Comparison of ENCODE assay signal across 1 cellular context in genomic region chrX:49877397-49878101, GRCh38.
A peak's percentile ranks its signal among the peaks of the same experiment; 100 is the strongest.
TF ChIP-seq lines count a peak whose summit lies in the region.

No MANE protein-coding gene starts in this region.

TF ChIP-seq in HepG2, 621 proteins besides CTCF, POLR2A, EP300 and RAD21 (continued from another document and continues in another):
- no peak for TF ChIP-seq SIN3A (IDR thresholded peaks at IDR 0.05; ENCODE audit: borderline replicate concordance, low read depth, low read length)
- no peak for TF ChIP-seq ZNF839 (CRISPR knock-in tag; IDR thresholded peaks at IDR 0.05; ENCODE audit: borderline replicate concordance)
- no peak for TF ChIP-seq MTA1 (CRISPR knock-in tag; IDR thresholded peaks at IDR 0.05; ENCODE audit: borderline replicate concordance)
- peak; percentile 2; the same call in 1 of the 2 replicates for TF ChIP-seq SMC3 (IDR thresholded peaks at IDR 0.05; ENCODE audit: low read length)
- TF ChIP-seq ZNF577 (CRISPR knock-in tag; IDR thresholded peaks at IDR 0.05; ENCODE audit: borderline replicate concordance, low read depth) = no peak
- no peak for TF ChIP-seq WIZ (CRISPR knock-in tag; IDR thresholded peaks at IDR 0.05)
- TF ChIP-seq ZC3H13 (CRISPR knock-in tag; IDR thresholded peaks at IDR 0.05) = 0 out of 2 replicates have a peak, but pooled peaks have one; percentile 7
- TF ChIP-seq ZNF629 (CRISPR knock-in tag; conservative IDR thresholded peaks at IDR 0.05) = no peak
- peak; percentile 73; the same call in 1 of the 2 replicates for TF ChIP-seq ZNF350 (CRISPR knock-in tag; IDR thresholded peaks at IDR 0.05; ENCODE audit: borderline replicate concordance, low read depth)
- TF ChIP-seq ZNF768 (CRISPR knock-in tag; IDR thresholded peaks at IDR 0.05) = no peak
- TF ChIP-seq ZNF781 (CRISPR knock-in tag; IDR thresholded peaks at IDR 0.05; ENCODE audit: borderline replicate concordance, not compliant biosample characterization) = no peak
- TF ChIP-seq ZSCAN29 (CRISPR knock-in tag; conservative IDR thresholded peaks at IDR 0.05) = 0 out of 2 replicates have a peak, but pooled peaks have one; percentile 30
- peak; percentile 67; the same call in 1 of the 2 replicates for TF ChIP-seq MYPOP (CRISPR knock-in tag; IDR thresholded peaks at IDR 0.05)
- TF ChIP-seq ZNF569 (CRISPR knock-in tag; IDR thresholded peaks at IDR 0.05; ENCODE audit: borderline replicate concordance) = no peak
- TF ChIP-seq ZNF484 (CRISPR knock-in tag; IDR thresholded peaks at IDR 0.05; ENCODE audit: borderline replicate concordance, low read depth) = no peak
- no peak for TF ChIP-seq DMTF1 (CRISPR knock-in tag; IDR thresholded peaks at IDR 0.05)
- TF ChIP-seq ZNF432 (CRISPR knock-in tag; IDR thresholded peaks at IDR 0.05; ENCODE audit: borderline replicate concordance) = no peak
- TF ChIP-seq PHF5A (CRISPR knock-in tag; IDR thresholded peaks at IDR 0.05; ENCODE audit: low read depth, unreplicated experiment) = no peak
- no peak for TF ChIP-seq TEAD2 (CRISPR knock-in tag; IDR thresholded peaks at IDR 0.05)
- TF ChIP-seq ZHX1 (CRISPR knock-in tag; IDR thresholded peaks at IDR 0.05; ENCODE audit: low read depth) = no peak
- TF ChIP-seq TSC22D2 (CRISPR knock-in tag; IDR thresholded peaks at IDR 0.05; ENCODE audit: borderline replicate concordance) = no peak
- TF ChIP-seq MZF1 (CRISPR knock-in tag; IDR thresholded peaks at IDR 0.05; ENCODE audit: borderline replicate concordance) = no peak
- TF ChIP-seq ZFYVE20 (CRISPR knock-in tag; IDR thresholded peaks at IDR 0.05; ENCODE audit: borderline replicate concordance, low read depth) = no peak
- no peak for TF ChIP-seq PTBP1 (IDR thresholded peaks at IDR 0.05; ENCODE audit: low read depth, low read length, poor library complexity, severe bottlenecking)
- no peak for TF ChIP-seq ZFAT (CRISPR knock-in tag; conservative IDR thresholded peaks at IDR 0.05)
- no peak for TF ChIP-seq PCBP1 (IDR thresholded peaks at IDR 0.05; ENCODE audit: borderline replicate concordance, low read depth, low read length)
- TF ChIP-seq ZNF263 (CRISPR knock-in tag; IDR thresholded peaks at IDR 0.05) = no peak; the same call in 1 of the 2 replicates
- TF ChIP-seq ARID5B (CRISPR knock-in tag; IDR thresholded peaks at IDR 0.05) = peak; percentile 79
- TF ChIP-seq ZNF605 (CRISPR knock-in tag; IDR thresholded peaks at IDR 0.05) = peak; percentile 64
- no peak for TF ChIP-seq BCL3 (CRISPR knock-in tag; IDR thresholded peaks at IDR 0.05)
- no peak for TF ChIP-seq ETV6 (CRISPR knock-in tag; conservative IDR thresholded peaks at IDR 0.05)
- no peak for TF ChIP-seq ZBTB49 (CRISPR knock-in tag; IDR thresholded peaks at IDR 0.05; ENCODE audit: borderline replicate concordance)
- TF ChIP-seq BATF2 (CRISPR knock-in tag; IDR thresholded peaks at IDR 0.05) = no peak
- TF ChIP-seq ZNF652 (CRISPR knock-in tag; IDR thresholded peaks at IDR 0.05; ENCODE audit: borderline replicate concordance, low read depth) = no peak
- TF ChIP-seq HMGXB4 (CRISPR knock-in tag; IDR thresholded peaks at IDR 0.05; ENCODE audit: borderline replicate concordance in 1 of 2, low read depth in 1 of 2) = no peak
- no peak for TF ChIP-seq ZNF546 (CRISPR knock-in tag; conservative IDR thresholded peaks at IDR 0.05)
- no peak for TF ChIP-seq THAP8 (CRISPR knock-in tag; IDR thresholded peaks at IDR 0.05; ENCODE audit: borderline replicate concordance)
- TF ChIP-seq ELF4 (CRISPR knock-in tag; IDR thresholded peaks at IDR 0.05; ENCODE audit: borderline replicate concordance) = no peak
- no peak for TF ChIP-seq ATF3 (CRISPR knock-in tag; IDR thresholded peaks at IDR 0.05)
- no peak; the same call in 1 of the 2 replicates for TF ChIP-seq TFDP1 (CRISPR knock-in tag; IDR thresholded peaks at IDR 0.05; ENCODE audit: borderline replicate concordance)
